In the genomic region with DNA sequence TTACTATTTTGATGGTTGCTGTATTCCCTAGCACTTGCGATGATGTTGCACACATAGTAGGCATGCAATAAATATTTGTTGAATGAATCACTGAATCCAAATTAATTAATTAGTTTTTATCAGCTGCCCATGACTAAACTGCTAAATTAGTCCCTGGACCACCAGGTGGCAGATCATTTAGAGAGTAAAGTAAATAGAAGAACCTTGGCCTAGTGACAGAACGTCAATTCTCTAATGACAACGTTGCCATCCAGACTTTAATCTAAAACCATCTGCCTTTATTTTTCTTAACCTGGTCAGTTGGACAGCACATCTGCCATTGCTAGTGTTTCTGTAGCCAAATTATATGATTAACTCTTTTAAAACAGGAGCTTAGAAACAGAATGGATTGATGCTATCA, we compare ENCODE assay signal across 27 cellular contexts.
A peak's percentile ranks its signal among the peaks of the same experiment; 100 is the strongest.
DNase-seq lines count a peak whose midpoint lies in the region; TF ChIP-seq lines count a peak whose summit lies in the region.
"Had no signal": no experiment of that assay in that cellular context is flagged by ENCODE, and none has a peak within 500 bp of the region (broad histone marks: within the 10 kb centered on the region; RNA-seq: fewer than 3 reads in every experiment).

No MANE protein-coding gene starts in this region.

- H3K36me3 ChIP-seq in neural progenitor cell (no peaks in the 10 kb centered on the region), SK-N-SH (replicated peaks in 1 of 2; ENCODE audit: control insufficient read depth in 1 of 2, insufficient read depth in 2 of 2, low read length in 1 of 2) (no peaks in the 10 kb centered on the region)
- H3K36me3 ChIP-seq: ovary, thyroid gland had no signal

- H2AFZ ChIP-seq in neural progenitor cell (replicated peaks) (no peak overlapping the region), SK-N-SH (ENCODE audit: low read depth) (no peak overlapping the region)
- H2AFZ ChIP-seq: hepatocyte had no signal

- no peaks in the 10 kb centered on the region for H3K27me3 ChIP-seq in neural progenitor cell
- no peaks in the 10 kb centered on the region for H3K27me3 ChIP-seq in SK-N-SH (ENCODE audit: insufficient read depth)
- H3K27me3 ChIP-seq: foreskin keratinocyte, hepatocyte, ovary, thyroid gland had no signal

- H3K4me1 ChIP-seq in neural progenitor cell: peaks cover 11% of the 10 kb centered on the region
- no peaks in the 10 kb centered on the region for H3K4me1 ChIP-seq in SK-N-SH (ENCODE audit: control insufficient read depth in 1 of 2, insufficient read depth in 2 of 2, low read depth in 1 of 2, low read length in 1 of 2)
- H3K4me1 ChIP-seq: foreskin keratinocyte had no signal

- no peak overlapping the region for H3K27ac Mint-ChIP-seq in neural progenitor cell
- no peak overlapping the region for H3K27ac Mint-ChIP-seq in T-helper 2 cell treated with Interferon-gamma antibody and Interleukin-4, amounts not matched to agents 5 μg/mL and 100 μg/mL, for 36 hours
- H3K27ac Mint-ChIP-seq: B cell, natural killer cell, WTC11 had no signal

- no peak for TF ChIP-seq RAD21 in SK-N-SH (IDR thresholded peaks at IDR 0.05; ENCODE audit: low read length)

- peaks cover 5% of the 10 kb centered on the region for H3K4me1 Mint-ChIP-seq in neural progenitor cell
- H3K4me1 Mint-ChIP-seq in T-helper 2 cell treated with Interferon-gamma antibody and Interleukin-4, amounts not matched to agents 5 μg/mL and 100 μg/mL, for 36 hours (ENCODE audit: low read depth): no peaks in the 10 kb centered on the region
- H3K4me1 Mint-ChIP-seq: B cell, natural killer cell had no signal

- DNase-seq in DMS79 treated with DMSO at 0.1 percent for 48 hours (lab: John Stamatoyannopoulos, UW) (peak; percentile 28), DMS79 (lab: John Stamatoyannopoulos, UW) (no peak), NCI-H1417 treated with DMSO at 0.1 percent for 48 hours (lab: John Stamatoyannopoulos, UW) (peak; percentile 10), NCI-H69 (lab: John Stamatoyannopoulos, UW) (peak; percentile 99), neural progenitor cell (ENCODE audit: low spot score) (no peak), 8988T (no peak), SK-N-SH (no peak)
- no peak for DNase-seq in T-helper 2 cell treated with Interferon-gamma antibody and Interleukin-4, amounts not matched to agents 5 μg/mL and 100 μg/mL, for 36 hours (ENCODE audit: low spot score)
- DNase-seq: activated CD8-positive, alpha-beta memory T cell treated with anti-CD3 and anti-CD28 coated beads, Interleukin-2, amount 50 U/mL, for 48 hours; activated effector memory CD4-positive, alpha-beta T cell treated with anti-CD3 and anti-CD28 coated beads, Interleukin-2, amount 50 U/mL, for 16 hours; foreskin keratinocyte; GOT3; left ventricle myocardium superior; midbrain; natural killer cell; NCI-H1436 treated with DMSO at 0.1 percent for 48 hours; ovary; right cardiac atrium; stimulated activated CD4-positive, alpha-beta T cell treated with anti-CD3 and anti-CD28 coated beads, Interleukin-12 subunit alpha, Interleukin-12 subunit beta, amount 100 ng/mL, for 4 hours; stimulated activated CD4-positive, alpha-beta T cell treated with anti-CD3 and anti-CD28 coated beads, Interleukin-4, amount 100 ng/mL, for 4 hours; stimulated activated naive CD8-positive, alpha-beta T cell treated with anti-CD3 and anti-CD28 coated beads, Interleukin-15, Interleukin-2, amounts not matched to agents 100 U/mL and 50 U/mL, for 24 hours; T-helper 9 cell; thyroid gland had no signal

- H3F3A ChIP-seq in neural progenitor cell (ENCODE audit: low read depth): no peaks in the 10 kb centered on the region
- H3F3A ChIP-seq in SK-N-SH (replicated peaks; ENCODE audit: insufficient read depth): no peaks in the 10 kb centered on the region

- no peaks in the 10 kb centered on the region for H3K36me3 Mint-ChIP-seq in neural progenitor cell
- no peaks in the 10 kb centered on the region for H3K36me3 Mint-ChIP-seq in T-helper 2 cell treated with Interferon-gamma antibody and Interleukin-4, amounts not matched to agents 5 μg/mL and 100 μg/mL, for 36 hours (ENCODE audit: low read depth)
- H3K36me3 Mint-ChIP-seq: natural killer cell, WTC11 had no signal

- H3K9ac ChIP-seq in neural progenitor cell (no peak overlapping the region), SK-N-SH (no peak overlapping the region)

- H3K9me2 ChIP-seq in SK-N-SH: no peaks in the 10 kb centered on the region

- POLR2A ChIA-PET in SK-N-SH (lab: Yijun Ruan, JAX): no interaction called here

- H3K79me2 ChIP-seq in neural progenitor cell (ENCODE audit: low read depth): no peaks in the 10 kb centered on the region
- no peaks in the 10 kb centered on the region for H3K79me2 ChIP-seq in SK-N-SH (ENCODE audit: insufficient read depth)
- H3K79me2 ChIP-seq: hepatocyte had no signal

- no peaks in the 10 kb centered on the region for H3K9me3 Mint-ChIP-seq in neural progenitor cell
- peaks cover 4% of the 10 kb centered on the region for H3K9me3 Mint-ChIP-seq in T-helper 2 cell treated with Interferon-gamma antibody and Interleukin-4, amounts not matched to agents 5 μg/mL and 100 μg/mL, for 36 hours
- H3K9me3 Mint-ChIP-seq: WTC11 had no signal

- TF ChIP-seq CTCF in neural progenitor cell (IDR thresholded peaks at IDR 0.05): peak; percentile 4
- TF ChIP-seq CTCF in SK-N-SH (IDR thresholded peaks at IDR 0.05): no peak

- H3K9me3 ChIP-seq in neural progenitor cell (ENCODE audit: low read depth) (no peaks in the 10 kb centered on the region), SK-N-SH (no peaks in the 10 kb centered on the region)
- H3K9me3 ChIP-seq: ovary, thyroid gland had no signal

- H3K4me2 ChIP-seq in neural progenitor cell (no peak overlapping the region), SK-N-SH (no peak overlapping the region)
- H3K4me2 ChIP-seq: hepatocyte had no signal

- H3K27ac ChIP-seq in neural progenitor cell (no peak overlapping the region), SK-N-SH (ENCODE audit: low read depth in 2 of 2, low read length in 1 of 2) (no peak overlapping the region)
- H3K27ac ChIP-seq: foreskin keratinocyte, hepatocyte, ovary, SK-N-MC, thyroid gland had no signal

- no peak overlapping the region for H3K4me3 Mint-ChIP-seq in neural progenitor cell
- H3K4me3 Mint-ChIP-seq in T-helper 2 cell treated with Interferon-gamma antibody and Interleukin-4, amounts not matched to agents 5 μg/mL and 100 μg/mL, for 36 hours: no peak overlapping the region
- H3K4me3 Mint-ChIP-seq: B cell, natural killer cell, WTC11 had no signal

- H3K4me3 ChIP-seq in neural progenitor cell: no peak overlapping the region
- no peak overlapping the region for H3K4me3 ChIP-seq in SK-N-SH (ENCODE audit: low read depth in 2 of 2, low read length in 1 of 2)
- H3K4me3 ChIP-seq: hepatocyte, ovary, SK-N-MC, thyroid gland had no signal

- TF ChIP-seq EP300 in SK-N-SH (IDR thresholded peaks at IDR 0.05; ENCODE audit: borderline replicate concordance in 1 of 2, low read depth in 1 of 2, low read length in 1 of 2): no peak

- WGBS in SK-N-SH (ENCODE audit: low lambda C conversion rate): 35% methylated on average over 3 of the region's 3 CpGs

- H4K20me1 ChIP-seq in neural progenitor cell (ENCODE audit: low read depth) (no peaks in the 10 kb centered on the region), SK-N-SH (ENCODE audit: insufficient read depth) (no peaks in the 10 kb centered on the region)

- peaks cover 2% of the 10 kb centered on the region for H3K27me3 Mint-ChIP-seq in neural progenitor cell (ENCODE audit: insufficient read depth, low read depth)
- no peaks in the 10 kb centered on the region for H3K27me3 Mint-ChIP-seq in T-helper 2 cell treated with Interferon-gamma antibody and Interleukin-4, amounts not matched to agents 5 μg/mL and 100 μg/mL, for 36 hours (ENCODE audit: low read depth)
- H3K27me3 Mint-ChIP-seq: B cell had no signal

- CTCF ChIA-PET in SK-N-SH (lab: Yijun Ruan, JAX): no interaction called here

TF ChIP-seq in SK-N-SH, 30 proteins besides CTCF, POLR2A, EP300 and RAD21:
- no peak for TF ChIP-seq FOXM1 (IDR thresholded peaks at IDR 0.05; ENCODE audit: low read depth)
- no peak for TF ChIP-seq EZH2phosphoT487 (IDR thresholded peaks at IDR 0.05; ENCODE audit: borderline replicate concordance, low read depth)
- TF ChIP-seq TAF1 (IDR thresholded peaks at IDR 0.05; ENCODE audit: borderline replicate concordance, low read depth, low read length): no peak
- TF ChIP-seq, protein P1, sequence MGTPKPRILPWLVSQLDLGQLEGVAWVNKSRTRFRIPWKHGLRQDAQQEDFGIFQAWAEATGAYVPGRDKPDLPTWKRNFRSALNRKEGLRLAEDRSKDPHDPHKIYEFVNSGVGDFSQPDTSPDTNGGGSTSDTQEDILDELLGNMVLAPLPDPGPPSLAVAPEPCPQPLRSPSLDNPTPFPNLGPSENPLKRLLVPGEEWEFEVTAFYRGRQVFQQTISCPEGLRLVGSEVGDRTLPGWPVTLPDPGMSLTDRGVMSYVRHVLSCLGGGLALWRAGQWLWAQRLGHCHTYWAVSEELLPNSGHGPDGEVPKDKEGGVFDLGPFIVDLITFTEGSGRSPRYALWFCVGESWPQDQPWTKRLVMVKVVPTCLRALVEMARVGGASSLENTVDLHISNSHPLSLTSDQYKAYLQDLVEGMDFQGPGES (IDR thresholded peaks at IDR 0.05; ENCODE audit: low read depth, low read length): no peak
- no peak for TF ChIP-seq ELF1 (IDR thresholded peaks at IDR 0.05)
- TF ChIP-seq, protein P2, sequence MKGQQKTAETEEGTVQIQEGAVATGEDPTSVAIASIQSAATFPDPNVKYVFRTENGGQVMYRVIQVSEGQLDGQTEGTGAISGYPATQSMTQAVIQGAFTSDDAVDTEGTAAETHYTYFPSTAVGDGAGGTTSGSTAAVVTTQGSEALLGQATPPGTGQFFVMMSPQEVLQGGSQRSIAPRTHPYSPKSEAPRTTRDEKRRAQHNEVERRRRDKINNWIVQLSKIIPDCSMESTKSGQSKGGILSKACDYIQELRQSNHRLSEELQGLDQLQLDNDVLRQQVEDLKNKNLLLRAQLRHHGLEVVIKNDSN (IDR thresholded peaks at IDR 0.05; ENCODE audit: borderline replicate concordance, low read depth): no peak
- TF ChIP-seq FOSL2 (IDR thresholded peaks at IDR 0.05; ENCODE audit: borderline replicate concordance, low read depth): no peak

Comparison
In these comparisons a context has a peak if more than half of its experiments do, and no peak if none do; other contexts are left out.
1. DNase-seq: peak in DMS79 treated with DMSO at 0.1 percent for 48 hours (single experiment), NCI-H1417 treated with DMSO at 0.1 percent for 48 hours (single experiment) and NCI-H69 (single experiment); none in DMS79 (single experiment), neural progenitor cell (single experiment), 8988T (single experiment), T-helper 2 cell treated with Interferon-gamma antibody and Interleukin-4, amounts not matched to agents 5 μg/mL and 100 μg/mL, for 36 hours (single experiment) and SK-N-SH (single experiment).